In genomic region chr6:107540465-107540857, GRCh38 we compare ENCODE assay signal across 1 cellular context.
TF ChIP-seq lines count a peak whose summit lies in the region.

No MANE protein-coding gene starts in this region.

TF ChIP-seq in HepG2, 621 proteins besides CTCF, POLR2A, EP300 and RAD21 (continued from another document and continues in another):
- TF ChIP-seq ZNF605 (CRISPR knock-in tag; IDR thresholded peaks at IDR 0.05) (peak; percentile 70; the same call in 1 of the 2 replicates), SNAPC5 (CRISPR knock-in tag; IDR thresholded peaks at IDR 0.05; ENCODE audit: borderline replicate concordance) (no peak), AHDC1 (CRISPR knock-in tag; IDR thresholded peaks at IDR 0.05; ENCODE audit: borderline replicate concordance) (peak; percentile 93; the same call in 1 of the 2 replicates), NKX3-1 (CRISPR knock-in tag; IDR thresholded peaks at IDR 0.05) (peak; percentile 67; the same call in 1 of the 2 replicates), JUNB (CRISPR knock-in tag; IDR thresholded peaks at IDR 0.05; ENCODE audit: borderline replicate concordance) (peak; percentile 18; the same call in 1 of the 2 replicates), HOXD1 (CRISPR knock-in tag; IDR thresholded peaks at IDR 0.05) (peak; percentile 72; the same call in 1 of the 2 replicates), MEIS1 (CRISPR knock-in tag; IDR thresholded peaks at IDR 0.05; ENCODE audit: borderline replicate concordance) (0 out of 2 replicates have a peak, but pooled peaks have one; percentile 22), ZNF225 (CRISPR knock-in tag; IDR thresholded peaks at IDR 0.05) (no peak), ZBTB14 (CRISPR knock-in tag; IDR thresholded peaks at IDR 0.05) (no peak), TCF7 (IDR thresholded peaks at IDR 0.05; ENCODE audit: low read depth) (peak; percentile 87), AHR (CRISPR knock-in tag; IDR thresholded peaks at IDR 0.05) (no peak; the same call in 1 of the 2 replicates), ZNF484 (CRISPR knock-in tag; IDR thresholded peaks at IDR 0.05; ENCODE audit: borderline replicate concordance, low read depth) (no peak), POGK (CRISPR knock-in tag; conservative IDR thresholded peaks at IDR 0.05) (0 out of 2 replicates have a peak, but pooled peaks have one; percentile 23), NR3C1 (CRISPR knock-in tag; IDR thresholded peaks at IDR 0.05) (no peak), ZNF264 (CRISPR knock-in tag; IDR thresholded peaks at IDR 0.05) (peak; percentile 92), HMGXB3 (CRISPR knock-in tag; IDR thresholded peaks at IDR 0.05; ENCODE audit: borderline replicate concordance) (no peak), ZEB1 (IDR thresholded peaks at IDR 0.05; ENCODE audit: insufficient replicate concordance, low read depth) (no peak), ZNF460 (CRISPR knock-in tag; IDR thresholded peaks at IDR 0.05; ENCODE audit: borderline replicate concordance) (no peak; the same call in 1 of the 2 replicates), SATB2 (CRISPR knock-in tag; IDR thresholded peaks at IDR 0.05) (0 out of 2 replicates have a peak, but pooled peaks have one; percentile 34), AGO2 (optimal IDR thresholded peaks at IDR 0.05; ENCODE audit: low read depth, low read length) (no peak), BCL3 (CRISPR knock-in tag; IDR thresholded peaks at IDR 0.05) (peak; percentile 80), HNF4G (IDR thresholded peaks at IDR 0.05; ENCODE audit: borderline replicate concordance, low read depth, low read length) (peak; percentile 93), HNF4G (CRISPR knock-in tag; IDR thresholded peaks at IDR 0.05; ENCODE audit: borderline replicate concordance, low read depth) (peak; percentile 77; the same call in 1 of the 2 replicates), ZNF841 (CRISPR knock-in tag; IDR thresholded peaks at IDR 0.05; ENCODE audit: borderline replicate concordance) (peak; percentile 45; the same call in 1 of the 2 replicates), ZNF441 (CRISPR knock-in tag; IDR thresholded peaks at IDR 0.05; ENCODE audit: borderline replicate concordance) (peak; percentile 53; the same call in 1 of the 2 replicates), SCMH1 (CRISPR knock-in tag; IDR thresholded peaks at IDR 0.05; ENCODE audit: borderline replicate concordance) (no peak), ELF1 (CRISPR knock-in tag; IDR thresholded peaks at IDR 0.05) (peak; percentile 20; the same call in 1 of the 2 replicates), TBX3 (IDR thresholded peaks at IDR 0.05; ENCODE audit: borderline replicate concordance) (peak; percentile 74; the same call in 1 of the 2 replicates), PHF21A (CRISPR knock-in tag; IDR thresholded peaks at IDR 0.05) (peak; percentile 91), HOXA9 (CRISPR knock-in tag; IDR thresholded peaks at IDR 0.05; ENCODE audit: borderline replicate concordance) (no peak), NAIF1 (CRISPR knock-in tag; IDR thresholded peaks at IDR 0.05; ENCODE audit: borderline replicate concordance) (no peak; the same call in 1 of the 2 replicates), ARID3A (IDR thresholded peaks at IDR 0.05; ENCODE audit: low read depth, low read length) (peak; percentile 99), TFDP2 (CRISPR knock-in tag; IDR thresholded peaks at IDR 0.05) (0 out of 2 replicates have a peak, but pooled peaks have one; percentile 21), TBP (CRISPR knock-in tag; IDR thresholded peaks at IDR 0.05) (no peak), FOXP1 (IDR thresholded peaks at IDR 0.05) (peak; percentile 71), FOXP1 (CRISPR knock-in tag; IDR thresholded peaks at IDR 0.05) (peak; percentile 94), BRD4 (CRISPR knock-in tag; IDR thresholded peaks at IDR 0.05) (no peak), CAMTA2 (CRISPR knock-in tag; IDR thresholded peaks at IDR 0.05; ENCODE audit: borderline replicate concordance) (no peak), ZNF235 (CRISPR knock-in tag; IDR thresholded peaks at IDR 0.05; ENCODE audit: borderline replicate concordance) (no peak), HOMEZ (CRISPR knock-in tag; IDR thresholded peaks at IDR 0.05; ENCODE audit: low read depth) (peak; percentile 77; the same call in 1 of the 2 replicates), ZSCAN22 (CRISPR knock-in tag; IDR thresholded peaks at IDR 0.05) (0 out of 2 replicates have a peak, but pooled peaks have one; percentile 49), HDAC2 (CRISPR knock-in tag; IDR thresholded peaks at IDR 0.05) (peak; percentile 93)
